8 cellular contexts compared by ENCODE assay signal in genomic region chr2:26033270-26033768, GRCh38. TPM values are rescaled to one million over a fixed set of nuclear protein-coding genes. Genes with fewer than 3 reads are reported as not detected.
DNase-seq lines count a peak whose midpoint lies in the region; ATAC-seq and TF ChIP-seq lines count a peak whose summit lies in the region.

No MANE protein-coding gene starts in this region.

- H3K27me3 ChIP-seq in prostate gland (replicated peaks; ENCODE audit: insufficient read depth), result no peaks in the 10 kb centered on the region

- 0% methylated on average over 31 of the region's 32 CpGs for WGBS in prostate gland

- H3K9me3 ChIP-seq in prostate gland, result no peaks in the 10 kb centered on the region

- ATAC-seq in GM19452 (IDR thresholded peaks at IDR 0.05; ENCODE audit: unreplicated experiment) (peak; percentile 31), left ventricle myocardium superior (peak; percentile 54)

- no peak for TF ChIP-seq POLR2A in prostate gland (IDR thresholded peaks at IDR 0.05)

- DNase-seq in Caki2 (ENCODE audit: low read depth) (peak; percentile 92), HS-27A (ENCODE audit: low read depth) (peak; percentile 74), NCI-H526 treated with DMSO at 0.1 percent for 48 hours (lab: John Stamatoyannopoulos, UW) (peak; percentile 87), amniotic stem cell (lab: John Stamatoyannopoulos, UW) (peak; percentile 74), left ventricle myocardium superior (peak; percentile 65), prostate gland (ENCODE audit: low spot score) (peak; percentile 72)
- DNase-seq in stimulated activated CD4-positive, alpha-beta T cell treated with anti-CD3 and anti-CD28 coated beads, Interleukin-2, amount 100 ng/mL, for 48 hours, result no peak

- no peak for TF ChIP-seq CTCF in prostate gland (IDR thresholded peaks at IDR 0.05)

- in situ Hi-C loops in Caki2 (cut with HindIII; ENCODE audit: low pct_unique_long_range_greater_than_20kb, low sequenced_read_pairs), result no loop called here

- intact Hi-C loops in left ventricle myocardium superior (cut with micrococcal nuclease) (no loop called here), prostate gland (cut with DNase I) (no loop called here)

- peaks cover 3% of the 10 kb centered on the region for H3K4me1 ChIP-seq in prostate gland (replicated peaks)

- H3K36me3 ChIP-seq in prostate gland, result no peaks in the 10 kb centered on the region

- peak overlapping the region; percentile 96 to 98 for H3K27ac ChIP-seq in prostate gland

- peak overlapping the region; percentile 64 to 92 for H3K4me3 ChIP-seq in prostate gland

RNA-seq across cellular contexts. Expression of gene RAB10, which starts 0.6 kb away (rescaled TPM):
- 183 and 214 TPM in 2 replicates for total RNA-seq in Caki2 (2014; rRNA removed; shearing (Covaris generic); ENCODE audit: low replicate concordance)
- total RNA-seq in left ventricle myocardium superior, result 101 TPM
- total RNA-seq in prostate gland, result 100 to 1,000 TPM; 118 to 139 TPM

RNA-seq across cellular contexts. Expression of gene KIF3C, which starts 51.0 kb away (rescaled TPM):
- 10.7 and 15.7 TPM in 2 replicates for total RNA-seq in Caki2 (2014; rRNA removed; shearing (Covaris generic); ENCODE audit: low replicate concordance)
- total RNA-seq in left ventricle myocardium superior (3.1 TPM), prostate gland (10 to 100 TPM in 1 of 2 donors, 1 to 10 TPM in 1; 2.6 to 24.4 TPM)

Comparison
In these comparisons a context has a peak if more than half of its experiments do, and no peak if none do; other contexts are left out.
1. DNase-seq: peak in Caki2 (single experiment), HS-27A (single experiment), NCI-H526 treated with DMSO at 0.1 percent for 48 hours (single experiment), amniotic stem cell (single experiment), left ventricle myocardium superior (single experiment) and prostate gland (single experiment); none in stimulated activated CD4-positive, alpha-beta T cell treated with anti-CD3 and anti-CD28 coated beads, Interleukin-2, amount 100 ng/mL, for 48 hours (0 of 2).